In genomic region chr9:655875-656274, GRCh38 we compare ENCODE assay signal across 12 cellular contexts.
A peak's percentile ranks its signal among the peaks of the same experiment; 100 is the strongest.
DNase-seq lines count a peak whose midpoint lies in the region; ATAC-seq and TF ChIP-seq lines count a peak whose summit lies in the region.
"Had no signal": no experiment of that assay in that cellular context is flagged by ENCODE, and none has a peak within 500 bp of the region (broad histone marks: within the 10 kb centered on the region; RNA-seq: fewer than 3 reads in every experiment).

No MANE protein-coding gene starts in this region.

- H3K4me3 ChIP-seq in breast epithelium (peak overlapping the region in 1 of 3 donors; percentile 0), psoas muscle (no peak overlapping the region)

- H3K36me3 ChIP-seq in breast epithelium (no peaks in the 10 kb centered on the region), psoas muscle (ENCODE audit: insufficient read depth in 1 of 2, low read depth in 1 of 2) (no peaks in the 10 kb centered on the region)

- H3K27me3 ChIP-seq in breast epithelium (no peaks in the 10 kb centered on the region), psoas muscle (ENCODE audit: insufficient read depth in 3 of 3, low read length in 2 of 3) (no peaks in the 10 kb centered on the region)

- no peaks in the 10 kb centered on the region for H3K4me1 ChIP-seq in breast epithelium
- H3K4me1 ChIP-seq in psoas muscle, result peaks cover 22% of the 10 kb centered on the region

- DNase-seq in ELF-1 (ENCODE audit: low read depth, low spot score) (peak; percentile 19), breast epithelium (ENCODE audit: low spot score in 2 of 2) (peak in 1 of 2 donors; percentile 61), left cardiac atrium (peak; percentile 95), psoas muscle (peak; percentile 81 to 87), DMS79 (lab: John Stamatoyannopoulos, UW) (no peak)
- no peak for DNase-seq in activated CD4-positive, alpha-beta T cell treated with anti-CD3 and anti-CD28 coated beads, Interleukin-2, amount 50 U/mL, for 1 hour
- DNase-seq: activated T-cell treated with anti-CD3 and anti-CD28 coated beads, Interleukin-2, amount 50 U/mL, for 1 hour; cortex of kidney; PC-3; stimulated activated naive B cell treated with anti-CD40 and anti-IgM and Interleukin-4, amounts not matched to agents 10 μg/mL and 1 μg/mL and 100 μg/mL, for 72 hours had no signal

- no peak for TF ChIP-seq POLR2A in breast epithelium (IDR thresholded peaks at IDR 0.05)

- intact Hi-C loops in breast epithelium (cut with DNase I; ENCODE audit: low total_unique reads), result no loop called here
- intact Hi-C loops in left cardiac atrium (cut with DNase I), result loop anchor here in 1 of 2 donors (5.0 kb wide), 1 partner anchor 41 kb away; no protein-coding TSS in a partner anchor
- intact Hi-C loops in psoas muscle (cut with DNase I), result no loop called here

- H3K27ac ChIP-seq in breast epithelium, result peak overlapping the region; percentile 74 to 76
- H3K27ac ChIP-seq in psoas muscle, result peak overlapping the region; percentile 39

- 22 to 46% (median 28%) methylated on average over 5 of the region's 5 CpGs for WGBS in psoas muscle, 3 donors

- ATAC-seq in left cardiac atrium (peak; percentile 87 to 90), psoas muscle (peak; percentile 58 to 65 (median 62)), GM18868 (IDR thresholded peaks at IDR 0.05; ENCODE audit: unreplicated experiment) (no peak), GM18498 (IDR thresholded peaks at IDR 0.05; ENCODE audit: unreplicated experiment) (no peak)
- ATAC-seq: PC-3 had no signal

- no peak for TF ChIP-seq CTCF in breast epithelium (IDR thresholded peaks at IDR 0.05)
- no peak for TF ChIP-seq CTCF in psoas muscle (IDR thresholded peaks at IDR 0.05)

- H3K9me3 ChIP-seq in breast epithelium (no peaks in the 10 kb centered on the region), psoas muscle (no peaks in the 10 kb centered on the region)

Comparison
In these comparisons a context has a peak if more than half of its experiments do, and no peak if none do; other contexts are left out.
1. DNase-seq: peak in ELF-1 (single experiment), left cardiac atrium (single experiment) and psoas muscle (2 of 2); none in activated CD4-positive, alpha-beta T cell treated with anti-CD3 and anti-CD28 coated beads, Interleukin-2, amount 50 U/mL, for 1 hour (single experiment) and DMS79 (single experiment).
2. ATAC-seq: peak in left cardiac atrium (2 of 2) and psoas muscle (4 of 4); none in GM18868 (single experiment) and GM18498 (single experiment).